26 cellular contexts compared by ENCODE assay signal in the genomic region with DNA sequence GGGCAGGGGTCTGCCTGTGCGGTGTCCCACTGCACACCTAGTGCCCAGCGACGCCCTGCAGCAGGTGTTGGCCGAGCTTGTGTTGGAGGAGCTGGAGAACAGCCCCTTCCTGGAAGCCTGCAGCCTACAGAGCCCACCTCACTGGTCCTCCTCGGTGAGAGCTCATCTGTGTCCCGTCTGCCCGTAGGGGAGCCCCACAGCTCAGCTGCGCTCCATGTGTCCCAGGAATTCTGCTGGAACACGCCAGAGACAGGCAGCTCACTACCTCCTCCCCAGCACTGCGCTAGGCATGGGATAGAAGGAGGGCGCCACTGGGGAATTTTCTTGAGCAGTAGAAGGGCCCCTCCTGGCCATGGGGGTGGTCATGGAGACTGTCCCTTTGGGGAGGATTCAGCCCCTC. TPM values are rescaled to one million over a fixed set of nuclear protein-coding genes. Genes with fewer than 3 reads are reported as not detected.
A peak's percentile ranks its signal among the peaks of the same experiment; 100 is the strongest.
DNase-seq lines count a peak whose midpoint lies in the region; ATAC-seq, FAIRE-seq and TF ChIP-seq lines count a peak whose summit lies in the region.
"Had no signal": no experiment of that assay in that cellular context is flagged by ENCODE, and none has a peak within 500 bp of the region (broad histone marks: within the 10 kb centered on the region; RNA-seq: fewer than 3 reads in every experiment).

No MANE protein-coding gene starts in this region.

- no peaks in the 10 kb centered on the region for H3K4me1 Mint-ChIP-seq in activated T-helper 17 cell treated with anti-CD3 and anti-CD28 coated beads, Interleukin-2, amount 50 U/mL, for 72 hours
- H3K4me1 Mint-ChIP-seq in chondrocyte (ENCODE audit: low read depth): peaks cover 11% of the 10 kb centered on the region
- peaks cover 9% of the 10 kb centered on the region for H3K4me1 Mint-ChIP-seq in activated naive CD8-positive, alpha-beta T cell treated with anti-CD3 and anti-CD28 coated beads, Interleukin-2, amount 50 U/mL, for 24 hours
- H3K4me1 Mint-ChIP-seq: CD14-positive monocyte, GM23338 had no signal

- H3K4me2 ChIP-seq in HepG2 (ENCODE audit: low read depth, low read length) (no peak overlapping the region), osteoblast (ENCODE audit: insufficient read depth, low read length) (no peak overlapping the region)
- H3K4me2 ChIP-seq: A549; BLaER1 treated with 17β-estradiol and CSF1 and Interleukin-3, amounts not matched to agents 10 nM and 100 nM; GM23338 had no signal

- TF ChIP-seq POLR2A in HepG2 (IDR thresholded peaks at IDR 0.05; ENCODE audit: insufficient read depth in 1 of 2, low read depth in 2 of 2, low read length in 2 of 2): no peak

- CTCF ChIA-PET in HepG2 (lab: Yijun Ruan, JAX; ENCODE audit: low intra/inter-chr PET ratio, low total read pairs): no interaction called here

- H3K4me3 Mint-ChIP-seq in activated T-helper 17 cell treated with anti-CD3 and anti-CD28 coated beads, Interleukin-2, amount 50 U/mL, for 72 hours: no peak overlapping the region
- no peak overlapping the region for H3K4me3 Mint-ChIP-seq in chondrocyte (ENCODE audit: unreplicated experiment)
- no peak overlapping the region for H3K4me3 Mint-ChIP-seq in activated naive CD8-positive, alpha-beta T cell treated with anti-CD3 and anti-CD28 coated beads, Interleukin-2, amount 50 U/mL, for 24 hours
- H3K4me3 Mint-ChIP-seq: CD14-positive monocyte; CD4-positive, alpha-beta T cell; CD8-positive, alpha-beta memory T cell; GM23338; H9 had no signal

- H2AFZ ChIP-seq in HepG2 (ENCODE audit: low read length) (no peak overlapping the region), osteoblast (ENCODE audit: low read length) (no peak overlapping the region)
- H2AFZ ChIP-seq: GM23338 had no signal

- H3K79me2 ChIP-seq in HepG2 (ENCODE audit: insufficient read depth, low read length) (no peaks in the 10 kb centered on the region), osteoblast (ENCODE audit: insufficient read depth, low read length) (no peaks in the 10 kb centered on the region)

- peak; percentile 59 for DNase-seq in chondrocyte (ENCODE audit: low spot score)
- DNase-seq in HepG2 (ENCODE audit: low spot score): no peak
- DNase-seq in osteoblast (ENCODE audit: insufficient read length, low spot score, missing footprints): peak; percentile 39
- DNase-seq in SKM-1 (lab: John Stamatoyannopoulos, UW; ENCODE audit: unreplicated experiment): no peak
- DNase-seq in activated naive CD8-positive, alpha-beta T cell treated with anti-CD3 and anti-CD28 coated beads, Interleukin-2, amount 50 U/mL, for 24 hours: no peak
- DNase-seq: 8988T; ACHN; AML-193; BE2C; CD4-positive, alpha-beta T cell; CD8-positive, alpha-beta memory T cell; DMS 273 treated with DMSO at 0.1 percent for 48 hours; DMS79; EL; GDM1; H9 had no signal

- TF ChIP-seq CTCF in chondrocyte (IDR thresholded peaks at IDR 0.05): no peak
- no peak for TF ChIP-seq CTCF in HepG2 (CRISPR knock-in tag; IDR thresholded peaks at IDR 0.05)
- TF ChIP-seq CTCF in osteoblast (IDR thresholded peaks at IDR 0.05; ENCODE audit: extremely low read depth, low read depth, low read length): no peak

- H4K20me1 ChIP-seq in HepG2 (ENCODE audit: insufficient read depth, low read length) (no peaks in the 10 kb centered on the region), osteoblast (ENCODE audit: insufficient read depth, low read length) (no peaks in the 10 kb centered on the region)
- H4K20me1 ChIP-seq: BLaER1 treated with 17β-estradiol and CSF1 and Interleukin-3, amounts not matched to agents 10 nM and 100 nM had no signal

- H3K27ac ChIP-seq in HepG2 (ENCODE audit: extremely low read length, insufficient read depth, low read length) (no peak overlapping the region), osteoblast (ENCODE audit: low read depth, low read length) (no peak overlapping the region)
- H3K27ac ChIP-seq: BLaER1 treated with 17β-estradiol and CSF1 and Interleukin-3, amounts not matched to agents 10 nM and 100 nM had no signal

- POLR2A ChIA-PET in HepG2 (lab: Yijun Ruan, JAX): interaction anchor here (1.2 to 3.6 kb wide), 5 partner anchors 12 to 51 kb away, joined by 3 to 16 read pairs (median 3); a partner anchor contains a TSS

- H3K4me3 ChIP-seq in HepG2 (replicated peaks in 1 of 3; ENCODE audit: insufficient read depth in 1 of 3, low read depth in 2 of 3, low read length in 3 of 3): no peak overlapping the region
- no peak overlapping the region for H3K4me3 ChIP-seq in osteoblast (ENCODE audit: insufficient read depth, low read length)
- H3K4me3 ChIP-seq: A549; BLaER1 treated with 17β-estradiol and CSF1 and Interleukin-3, amounts not matched to agents 10 nM and 100 nM; GM12878; GM23338 had no signal

- no peak for FAIRE-seq in HepG2 (lab: Jason Lieb, UNC)
- FAIRE-seq: A549, D721Med had no signal

- 48% methylated on average over 4 of the region's 11 CpGs for WGBS in HepG2 (ENCODE audit: low lambda C conversion rate)

- H3K27me3 Mint-ChIP-seq in activated T-helper 17 cell treated with anti-CD3 and anti-CD28 coated beads, Interleukin-2, amount 50 U/mL, for 72 hours: no peaks in the 10 kb centered on the region
- H3K27me3 Mint-ChIP-seq in chondrocyte (ENCODE audit: low read depth): no peaks in the 10 kb centered on the region
- no peaks in the 10 kb centered on the region for H3K27me3 Mint-ChIP-seq in activated naive CD8-positive, alpha-beta T cell treated with anti-CD3 and anti-CD28 coated beads, Interleukin-2, amount 50 U/mL, for 24 hours
- H3K27me3 Mint-ChIP-seq: CD4-positive, alpha-beta T cell had no signal

- in situ Hi-C loops in HepG2 (cut with HindIII; ENCODE audit: extremely low pct_ligation_motif_present, low pct_unique_long_range_greater_than_20kb): loop anchor here (5.0 kb wide), 1 partner anchor 175 kb away; no protein-coding TSS in a partner anchor

- TF ChIP-seq EP300 in HepG2 (IDR thresholded peaks at IDR 0.05; ENCODE audit: low read depth in 2 of 2, low read length in 2 of 2) (no peak), HepG2 (CRISPR knock-in tag; IDR thresholded peaks at IDR 0.05; ENCODE audit: borderline replicate concordance) (no peak)

- H3K36me3 ChIP-seq in HepG2 (replicated peaks in 1 of 2; ENCODE audit: control insufficient read depth in 1 of 2, insufficient read depth in 2 of 2, low read length in 2 of 2) (no peaks in the 10 kb centered on the region), osteoblast (ENCODE audit: insufficient read depth, low read length) (no peaks in the 10 kb centered on the region)
- H3K36me3 ChIP-seq: BE2C; BLaER1 treated with 17β-estradiol and CSF1 and Interleukin-3, amounts not matched to agents 10 nM and 100 nM had no signal

- no peaks in the 10 kb centered on the region for H3K36me3 Mint-ChIP-seq in activated T-helper 17 cell treated with anti-CD3 and anti-CD28 coated beads, Interleukin-2, amount 50 U/mL, for 72 hours (ENCODE audit: low read depth)
- H3K36me3 Mint-ChIP-seq in chondrocyte (ENCODE audit: low read depth): no peaks in the 10 kb centered on the region
- no peaks in the 10 kb centered on the region for H3K36me3 Mint-ChIP-seq in activated naive CD8-positive, alpha-beta T cell treated with anti-CD3 and anti-CD28 coated beads, Interleukin-2, amount 50 U/mL, for 24 hours (ENCODE audit: low read depth)
- H3K36me3 Mint-ChIP-seq: CD14-positive monocyte; CD8-positive, alpha-beta memory T cell had no signal

- BruUV-seq in HepG2 (replicated peaks; lab: Mats Ljungman, UMichigan): no TSS peak

- H3K27me3 ChIP-seq in HepG2 (ENCODE audit: control insufficient read depth in 1 of 2, insufficient read depth in 2 of 2, low read length in 2 of 2): peaks cover 2 to 40% of the 10 kb centered on the region in 2 experiments; a peak in 4 of 5 replicates
- no peaks in the 10 kb centered on the region for H3K27me3 ChIP-seq in osteoblast (ENCODE audit: insufficient read depth, low read length)
- H3K27me3 ChIP-seq: BE2C; BLaER1 treated with 17β-estradiol and CSF1 and Interleukin-3, amounts not matched to agents 10 nM and 100 nM had no signal

- no peak for TF ChIP-seq RAD21 in HepG2 (CRISPR knock-in tag; IDR thresholded peaks at IDR 0.05)

- H3K9ac ChIP-seq in HepG2 (ENCODE audit: insufficient read depth, low read depth, low read length): no peak overlapping the region
- H3K9ac ChIP-seq: BLaER1 treated with 17β-estradiol and CSF1 and Interleukin-3, amounts not matched to agents 10 nM and 100 nM had no signal

- H3K9me3 ChIP-seq in HepG2 (ENCODE audit: low read length) (no peaks in the 10 kb centered on the region), osteoblast (ENCODE audit: low read depth, low read length) (no peaks in the 10 kb centered on the region)
- H3K9me3 ChIP-seq: A549; BE2C; BLaER1 treated with 17β-estradiol and CSF1 and Interleukin-3, amounts not matched to agents 10 nM and 100 nM had no signal

- no peaks in the 10 kb centered on the region for H3K9me3 Mint-ChIP-seq in activated T-helper 17 cell treated with anti-CD3 and anti-CD28 coated beads, Interleukin-2, amount 50 U/mL, for 72 hours
- H3K9me3 Mint-ChIP-seq in chondrocyte (ENCODE audit: low read depth): no peaks in the 10 kb centered on the region
- H3K9me3 Mint-ChIP-seq in activated naive CD8-positive, alpha-beta T cell treated with anti-CD3 and anti-CD28 coated beads, Interleukin-2, amount 50 U/mL, for 24 hours: no peaks in the 10 kb centered on the region
- H3K9me3 Mint-ChIP-seq: CD4-positive, alpha-beta T cell; CD8-positive, alpha-beta memory T cell; GM23338; H9 had no signal

- H3K27ac Mint-ChIP-seq in activated T-helper 17 cell treated with anti-CD3 and anti-CD28 coated beads, Interleukin-2, amount 50 U/mL, for 72 hours: peak overlapping the region; percentile 53
- H3K27ac Mint-ChIP-seq in chondrocyte (ENCODE audit: unreplicated experiment): no peak overlapping the region
- no peak overlapping the region for H3K27ac Mint-ChIP-seq in activated naive CD8-positive, alpha-beta T cell treated with anti-CD3 and anti-CD28 coated beads, Interleukin-2, amount 50 U/mL, for 24 hours
- H3K27ac Mint-ChIP-seq: CD4-positive, alpha-beta T cell; GM23338; H9 had no signal

- peaks cover 82% of the 10 kb centered on the region for H3K4me1 ChIP-seq in HepG2 (ENCODE audit: insufficient read depth, low read length)
- H3K4me1 ChIP-seq in osteoblast (ENCODE audit: insufficient read depth, low read length): peaks cover 9% of the 10 kb centered on the region
- H3K4me1 ChIP-seq: BE2C had no signal

- no peak for ATAC-seq in activated T-helper 17 cell treated with anti-CD3 and anti-CD28 coated beads, Interleukin-2, amount 50 U/mL, for 72 hours (replicated peaks)
- ATAC-seq in HepG2 (no peak), GM18511 (IDR thresholded peaks at IDR 0.05; ENCODE audit: unreplicated experiment) (no peak), HG03439 (IDR thresholded peaks at IDR 0.05; ENCODE audit: unreplicated experiment) (no peak)
- no peak for ATAC-seq in activated naive CD8-positive, alpha-beta T cell treated with anti-CD3 and anti-CD28 coated beads, Interleukin-2, amount 50 U/mL, for 24 hours
- ATAC-seq: A549, GM12878, GM23338, HCT116 had no signal

- intact Hi-C loops in HepG2 (cut with micrococcal nuclease; ENCODE audit: unreplicated experiment): no loop called here

RNA-seq across cellular contexts. Expression of a gene that starts 44.0 kb away (rescaled TPM):
- total RNA-seq in activated T-helper 17 cell treated with anti-CD3 and anti-CD28 coated beads, Interleukin-2, amount 50 U/mL, for 72 hours: 10 to 100 TPM; 18.3 to 24.6 TPM
- total RNA-seq in chondrocyte: 91.5 to 171 TPM (median 150 TPM) in 3 replicates
- 18.0 and 27.1 TPM in 2 replicates for total RNA-seq in HepG2 (2016; rRNA removed; fragmentation: Illumina TruSeq; extraction: Trizol)
- 7.1 and 7.8 TPM in 2 replicates for total RNA-seq in HepG2 (2016; cell fraction: cytosol; rRNA removed; fragmentation: Illumina TruSeq; extraction: Trizol; ENCODE audit: low read depth)
- 15.8 and 29.9 TPM in 2 replicates for total RNA-seq in HepG2 (2016; cell fraction: insoluble cytoplasmic fraction; rRNA removed; fragmentation: Illumina TruSeq; extraction: Trizol)
- 14.2 and 16.6 TPM in 2 replicates for total RNA-seq in HepG2 (2016; cell fraction: membrane; rRNA removed; fragmentation: Illumina TruSeq; extraction: Trizol)
- total RNA-seq in HepG2 (2016; cell fraction: nucleus; rRNA removed; fragmentation: Illumina TruSeq; extraction: Trizol): 53.7 and 56.5 TPM in 2 replicates
- polyA plus RNA-seq in HepG2 (2011; rRNA removed): 55.5 and 79.2 TPM in 2 replicates
- 59.1 and 69.7 TPM in 2 replicates for polyA plus RNA-seq in HepG2 (2011; cell fraction: cytosol; rRNA removed)
- polyA plus RNA-seq in HepG2 (2011; cell fraction: nucleus; rRNA removed): 85.1 and 113 TPM in 2 replicates
- 48.1 and 56.6 TPM in 2 replicates for polyA plus RNA-seq in HepG2 (2012)
- 4.7 and 6.0 TPM in 2 replicates for polyA plus RNA-seq in HepG2 (2016; cell fraction: cytosol; fragmentation: Illumina TruSeq; extraction: Trizol; ENCODE audit: low read depth)
- polyA plus RNA-seq in HepG2 (2016; cell fraction: insoluble cytoplasmic fraction; fragmentation: Illumina TruSeq; extraction: Trizol; ENCODE audit: low read depth): 17.2 and 23.0 TPM in 2 replicates
- 9.3 and 9.4 TPM in 2 replicates for polyA plus RNA-seq in HepG2 (2016; cell fraction: membrane; fragmentation: Illumina TruSeq; extraction: Trizol; ENCODE audit: low read depth)
- polyA plus RNA-seq in HepG2 (2016; cell fraction: nucleus; fragmentation: Illumina TruSeq; extraction: Trizol; ENCODE audit: insufficient read depth, low read depth): 63.2 and 85.8 TPM in 2 replicates
- 142 and 198 TPM in 2 replicates for polyA minus RNA-seq in HepG2 (2011; rRNA and poly(A)+ RNA removed; ENCODE audit: low replicate concordance)
- polyA minus RNA-seq in HepG2 (2011; cell fraction: cytosol; rRNA and poly(A)+ RNA removed): 72.5 and 80.5 TPM in 2 replicates
- 95.3 and 131 TPM in 2 replicates for polyA minus RNA-seq in HepG2 (2011; cell fraction: nucleus; rRNA and poly(A)+ RNA removed)
- total RNA-seq in osteoblast: 69.2 and 74.6 TPM in 2 replicates

Comparison
In these comparisons a context has a peak if more than half of its experiments do, and no peak if none do; other contexts are left out.
1. DNase-seq: peak in chondrocyte (single experiment) and osteoblast (single experiment); none in HepG2 (single experiment), SKM-1 (single experiment) and activated naive CD8-positive, alpha-beta T cell treated with anti-CD3 and anti-CD28 coated beads, Interleukin-2, amount 50 U/mL, for 24 hours (single experiment).